Comparison of ENCODE assay signal across 7 cellular contexts in the genomic region with DNA sequence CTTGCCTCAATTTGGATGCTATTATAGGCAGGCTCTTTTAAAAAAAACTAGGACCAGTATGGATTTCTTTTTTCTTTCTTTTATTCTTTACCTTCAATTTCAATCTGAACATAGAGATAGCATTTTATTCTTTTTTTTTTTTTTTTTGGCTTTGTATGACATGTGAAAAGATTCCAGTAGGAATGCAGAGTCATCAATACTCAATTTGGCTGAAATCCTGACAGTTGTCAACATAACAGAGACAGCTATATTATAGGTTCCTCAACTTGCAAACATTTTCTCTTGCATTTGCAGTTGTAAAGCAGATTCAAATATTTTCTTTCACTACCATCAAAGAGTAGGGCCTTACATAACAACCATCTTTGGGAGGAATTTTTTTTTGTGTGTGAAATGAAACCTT.
"Had no signal": no experiment of that assay in that cellular context is flagged by ENCODE, and none has a peak within 500 bp of the region (broad histone marks: within the 10 kb centered on the region; RNA-seq: fewer than 3 reads in every experiment).

No MANE protein-coding gene starts in this region.

- H3K9ac ChIP-seq: GM23248 had no signal

- H3K4me3 ChIP-seq: GM23248 had no signal

- FAIRE-seq: H54 had no signal

- H2AFZ ChIP-seq: GM23248 had no signal

- DNase-seq: GM23248, GOT3, H9, HCEC 1CT, KG1 had no signal

- H3K27ac ChIP-seq: GM23248, HL-60 had no signal
